ENCODE assay signal across 8 cellular contexts in the genomic region with DNA sequence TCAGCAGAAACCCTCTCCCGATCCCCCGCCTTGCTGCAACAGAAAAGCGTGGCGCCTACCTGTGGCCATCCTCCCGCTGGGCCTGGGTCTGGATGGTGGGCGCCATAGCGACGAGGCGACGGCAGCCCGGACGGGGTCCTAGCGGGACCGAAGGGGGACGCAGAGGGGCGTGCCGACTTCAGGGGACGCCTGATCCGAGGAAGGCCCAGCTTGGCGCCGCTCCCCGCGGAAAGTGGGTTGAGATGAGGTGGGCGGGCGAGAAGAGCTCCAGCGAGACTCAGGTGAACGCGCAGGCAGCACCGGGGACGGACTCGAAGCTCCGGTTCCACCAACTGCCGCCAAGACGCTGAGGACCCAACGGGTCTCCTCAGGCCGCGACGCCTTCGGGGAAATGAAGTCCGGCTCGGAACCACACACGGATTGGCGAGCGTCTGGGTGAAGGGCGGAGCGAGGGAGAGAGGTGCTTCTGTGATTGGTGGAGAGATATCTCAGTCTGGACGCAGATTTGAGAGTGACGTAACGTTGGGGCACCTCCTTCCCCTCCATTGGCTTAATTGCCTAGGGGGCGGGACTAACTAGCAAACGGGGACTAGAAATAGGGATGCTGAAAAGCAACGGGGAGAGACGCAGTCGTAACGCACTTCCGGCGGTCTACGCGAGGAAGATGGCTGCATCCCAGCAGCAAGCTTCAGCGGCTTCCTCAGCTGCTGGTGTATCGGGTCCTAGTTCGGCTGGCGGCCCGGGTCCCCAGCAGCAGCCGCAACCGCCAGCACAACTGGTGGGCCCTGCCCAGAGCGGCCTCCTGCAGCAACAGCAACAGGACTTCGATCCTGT. TPM values are rescaled to one million over a fixed set of nuclear protein-coding genes. Genes with fewer than 3 reads are reported as not detected.
DNase-seq lines count a peak whose midpoint lies in the region; ATAC-seq, FAIRE-seq and TF ChIP-seq lines count a peak whose summit lies in the region.

A gene with protein sequence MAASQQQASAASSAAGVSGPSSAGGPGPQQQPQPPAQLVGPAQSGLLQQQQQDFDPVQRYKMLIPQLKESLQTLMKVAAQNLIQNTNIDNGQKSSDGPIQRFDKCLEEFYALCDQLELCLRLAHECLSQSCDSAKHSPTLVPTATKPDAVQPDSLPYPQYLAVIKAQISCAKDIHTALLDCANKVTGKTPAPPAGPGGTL (plus strand): TSS at position 620 of the 834 bp plus-strand sequence. CDS start 45 bp downstream, at position 665.
Gene PAF1 (minus strand): TSS at position 348 of the 834 bp plus-strand sequence. CDS start 242 bp downstream, at position 106.

- TF ChIP-seq CTCF in transverse colon (IDR thresholded peaks at IDR 0.05) = peak in 2 of 5 experiments; percentile 26 to 46

- H3K4me1 Mint-ChIP-seq in T-cell = peaks cover 37 to 51% (median 48%) of the 10 kb centered on the region in 3 donors

- POLR2A ChIA-PET in T-cell (lab: Charles Lee) = interaction anchor here (0.5 to 2.8 kb wide), 14 partner anchors 9 to 63 kb away, joined by 3 to 31 read pairs (median 4); partner anchors contain the start of genes RPS16 (in 2 of the 2) and SAMD4B (in 1 of the 2)

- peak within 1 kb of the TSS; percentile 20 for H2BK12ac ChIP-seq in trophoblast cell (ENCODE audit: low read length)

- peaks cover 41% of the 10 kb centered on the region for H3K36me3 Mint-ChIP-seq in T-cell

- intact Hi-C loops in cardiac septum (cut with DNase I) (no loop called here), transverse colon (cut with DNase I; ENCODE audit: low total_unique reads) (no loop called here)

- H3K36me3 ChIP-seq in trophoblast cell (ENCODE audit: control insufficient read depth in 1 of 2, insufficient read depth in 2 of 2, low read length in 2 of 2) = peaks cover 33 to 39% of the 10 kb centered on the region in 2 experiments
- H3K36me3 ChIP-seq in transverse colon = peaks cover 0 to 19% (median 9%) of the 10 kb centered on the region in 4 donors

- peaks cover 8 to 9% of the 10 kb centered on the region in 2 experiments for H3K4me1 ChIP-seq in trophoblast cell (ENCODE audit: control insufficient read depth in 1 of 2, insufficient read depth in 2 of 2, low read length in 2 of 2)
- peaks cover 5 to 23% (median 20%) of the 10 kb centered on the region in 4 donors for H3K4me1 ChIP-seq in transverse colon

- peak within 1 kb of the TSS; percentile 79 for H3K9ac ChIP-seq in trophoblast cell (ENCODE audit: low read length)

- peak; percentile 98 for TF ChIP-seq POLR2A in GM12891 (IDR thresholded peaks at IDR 0.05; ENCODE audit: low read depth, low read length)
- peak; percentile 95 for TF ChIP-seq POLR2A in transverse colon (IDR thresholded peaks at IDR 0.05)

- H3K18ac ChIP-seq in trophoblast cell (ENCODE audit: low read length) = peak within 1 kb of the TSS; percentile 33

- CTCF ChIA-PET in T-cell (lab: Charles Lee) = interaction anchor here in 1 of 2 donors (0.7 to 1.2 kb wide), 6 partner anchors 11 to 461 kb away, joined by 3 to 7 read pairs (median 4); partner anchors contain the start of genes MRPS12, PLEKHG2, SAMD4B and SARS2

- H2AFZ ChIP-seq in trophoblast cell (ENCODE audit: insufficient read depth, low read length, poor library complexity) = peak within 1 kb of the TSS; percentile 20

- in situ Hi-C loops in transverse colon (cut with MboI; ENCODE audit: low pct_ligation_motif_present in 1 of 4, low pct_unique_long_range_greater_than_20kb in 1 of 4, low sequenced_read_pairs in 3 of 4) = loop anchor here in 1 of 4 donors (10.0 kb wide), 1 partner anchor 46 kb away; the partner anchor contains the start of gene SAMD4B

- peak within 1 kb of the TSS; percentile 92 for H3K4me2 ChIP-seq in trophoblast cell (ENCODE audit: low read length)

- H3K4me3 Mint-ChIP-seq in T-cell = peak within 1 kb of the TSS; percentile 94 to 98 (median 98)

- no peaks in the 10 kb centered on the region for H3K9me3 Mint-ChIP-seq in T-cell

- peak within 1 kb of the TSS; percentile 97 to 100 for H3K27ac Mint-ChIP-seq in T-cell

- no peaks in the 10 kb centered on the region for H3K27me3 ChIP-seq in trophoblast cell (ENCODE audit: insufficient read depth, low read length)
- H3K27me3 ChIP-seq in transverse colon = no peaks in the 10 kb centered on the region

- peak within 1 kb of the TSS; percentile 51 for H2AK5ac ChIP-seq in trophoblast cell (ENCODE audit: low read length)

- TF ChIP-seq EP300 in transverse colon (IDR thresholded peaks at IDR 0.05; ENCODE audit: low read depth) = no peak

- H3K4ac ChIP-seq in trophoblast cell (ENCODE audit: low read depth, low read length) = peak within 1 kb of the TSS; percentile 44

- H3K79me2 ChIP-seq in trophoblast cell (ENCODE audit: control insufficient read depth, insufficient read depth, low read length, poor library complexity) = peaks cover 5% of the 10 kb centered on the region

- H3K4me3 ChIP-seq in trophoblast cell (ENCODE audit: low read depth, low read length) (peak within 1 kb of the TSS; percentile 90), transverse colon (peak within 1 kb of the TSS; percentile 71 to 100 (median 88))

- H3K27ac ChIP-seq in adipose tissue (ENCODE audit: low read depth, low read length) (peak within 1 kb of the TSS; percentile 94), trophoblast cell (ENCODE audit: low read depth, low read length) (peak within 1 kb of the TSS; percentile 86), transverse colon (peak within 1 kb of the TSS; percentile 94 to 100 (median 98))

- H3K9me3 ChIP-seq in trophoblast cell (ENCODE audit: insufficient read depth, low read depth, low read length) (no peaks in the 10 kb centered on the region), transverse colon (no peaks in the 10 kb centered on the region)

- no peak within 1 kb of the TSS for H3K23ac ChIP-seq in trophoblast cell (ENCODE audit: low read length)

- peak within 1 kb of the TSS; percentile 73 for H4K8ac ChIP-seq in trophoblast cell (ENCODE audit: low read depth, low read length)

- H2BK5ac ChIP-seq in trophoblast cell (ENCODE audit: low read depth, low read length, poor library complexity) = peak within 1 kb of the TSS; percentile 65

- peak; percentile 100 for FAIRE-seq in GM12891 (lab: Jason Lieb, UNC)

- H4K12ac ChIP-seq in trophoblast cell (ENCODE audit: low read depth, low read length) = peak within 1 kb of the TSS; percentile 46

- DNase-seq in GM12891 (ENCODE audit: insufficient read length, low spot score) (peak; percentile 98), NCI-H1436 treated with DMSO at 0.1 percent for 48 hours (lab: John Stamatoyannopoulos, UW) (peak; percentile 99), T-cell (peak; percentile 85 to 99 (median 97)), cardiac septum (ENCODE audit: low spot score) (peak; percentile 99), trophoblast cell (peak; percentile 99), transverse colon (peak; percentile 97)

- H2BK120ac ChIP-seq in trophoblast cell (ENCODE audit: insufficient read depth, low read length, poor library complexity) = peak within 1 kb of the TSS; percentile 12

- 0 to 1% (median 0%) methylated on average over 65 to 68 of the region's 68 CpGs for WGBS in adipose tissue, 3 donors
- WGBS in trophoblast cell (ENCODE audit: extremely low coverage, insufficient coverage, insufficient read length) = no CpG with 5 or more reads among the region's 68 CpGs
- WGBS in transverse colon (ENCODE audit: low coverage in 1 of 2), 2 donors = 1% methylated on average over 67 of the region's 68 CpGs; no CpG with 5 or more reads in 1 of the 2 donors

- H3K27me3 Mint-ChIP-seq in T-cell = no peaks in the 10 kb centered on the region

- H4K91ac ChIP-seq in trophoblast cell (ENCODE audit: low read depth, low read length) = peak within 1 kb of the TSS; percentile 72

- peaks cover 6% of the 10 kb centered on the region for H3K79me1 ChIP-seq in trophoblast cell (ENCODE audit: low read length)

- peak within 1 kb of the TSS; percentile 50 for H3K14ac ChIP-seq in trophoblast cell (ENCODE audit: low read length)

- ATAC-seq in HG02840 (IDR thresholded peaks at IDR 0.05; ENCODE audit: low FRiP score, unreplicated experiment) (peak; percentile 88), T-cell (replicated peaks in 1 of 4) (peak; percentile 90 to 96 (median 95))

TF ChIP-seq in GM12891, 5 proteins besides CTCF, POLR2A, EP300 and RAD21:
- no peak for TF ChIP-seq PAX5 (IDR thresholded peaks at IDR 0.05; ENCODE audit: insufficient read depth, low read length, severe bottlenecking)
- peak; percentile 70 for TF ChIP-seq POU2F2 (IDR thresholded peaks at IDR 0.05; ENCODE audit: low read depth, low read length)
- peak; percentile 94 for TF ChIP-seq POLR2AphosphoS5 (IDR thresholded peaks at IDR 0.05; ENCODE audit: low read depth, low read length)
- TF ChIP-seq TAF1 (IDR thresholded peaks at IDR 0.05; ENCODE audit: low read depth, low read length) = peak; percentile 98
- peak; percentile 26; the same call in 1 of the 2 replicates for TF ChIP-seq SPI1 (IDR thresholded peaks at IDR 0.05; ENCODE audit: low read depth, low read length)

RNA-seq across cellular contexts. Expression of the first gene that starts in this region (rescaled TPM):
- polyA plus RNA-seq in GM12891 (2012; ENCODE audit: low read depth, missing spikeins) = 13.1 TPM
- total RNA-seq in T-cell (10 to 100 TPM; 42.0 to 48.7 (median 47.0) TPM), cardiac septum (26.3 TPM), transverse colon (10 to 100 TPM; 22.8 to 37.4 (median 27.8) TPM)
- polyA plus RNA-seq in adipose tissue = 10 to 100 TPM; 16.9 to 32.2 (median 21.8) TPM
- 19.0 and 22.7 TPM in 2 replicates for polyA plus RNA-seq in trophoblast cell (2013)

RNA-seq across cellular contexts. Expression of gene PAF1, which starts in this region (rescaled TPM):
- 30.3 TPM for polyA plus RNA-seq in GM12891 (2012; ENCODE audit: low read depth, missing spikeins)
- total RNA-seq in T-cell (10 to 100 TPM; 43.0 to 96.1 (median 45.9) TPM), cardiac septum (38.0 TPM), transverse colon (10 to 100 TPM; 37.8 to 71.2 (median 43.0) TPM)
- 10 to 100 TPM; 21.4 to 36.2 (median 34.2) TPM for polyA plus RNA-seq in adipose tissue
- polyA plus RNA-seq in trophoblast cell (2013) = 56.3 and 56.7 TPM in 2 replicates

Comparison
In these comparisons a context has a peak if more than half of its experiments do, and no peak if none do; other contexts are left out.
1. Peak in every context shown above with its lines: DNase-seq, ATAC-seq, H3K4me3 ChIP-seq and H3K27ac ChIP-seq.